ENCODE assay signal across 23 cellular contexts in the genomic region with DNA sequence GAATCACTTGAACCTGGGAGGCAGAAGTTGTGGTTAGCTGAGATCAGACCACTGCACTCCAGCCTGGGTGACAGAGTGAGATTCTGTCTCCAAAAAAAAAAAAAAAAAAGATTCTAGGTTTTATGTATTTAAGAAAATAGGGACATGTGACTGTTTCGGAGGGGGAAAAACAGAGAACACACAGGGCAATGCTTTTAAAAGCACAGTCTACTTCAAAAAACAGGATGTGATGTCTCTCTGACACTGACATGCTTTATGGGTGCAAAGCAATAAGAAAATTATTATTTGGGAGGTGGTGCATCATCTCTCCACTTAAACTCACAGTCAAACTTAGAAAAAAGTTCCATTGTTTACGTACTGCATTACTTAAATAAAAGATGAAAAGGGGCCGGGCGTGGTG. TPM values are rescaled to one million over a fixed set of nuclear protein-coding genes. Genes with fewer than 3 reads are reported as not detected.
DNase-seq lines count a peak whose midpoint lies in the region; TF ChIP-seq lines count a peak whose summit lies in the region.
"Had no signal": no experiment of that assay in that cellular context is flagged by ENCODE, and none has a peak within 500 bp of the region (broad histone marks: within the 10 kb centered on the region; RNA-seq: fewer than 3 reads in every experiment).

No MANE protein-coding gene starts in this region.

- no peak for TF ChIP-seq EP300 in esophagus muscularis mucosa (IDR thresholded peaks at IDR 0.05)

- DNase-seq in activated naive CD4-positive, alpha-beta T cell treated with anti-CD3 and anti-CD28 coated beads, Interleukin-2, amount 50 U/mL, for 16 hours = no peak
- DNase-seq in MV-4-11 (lab: John Stamatoyannopoulos, UW) (peak; percentile 55), esophagus muscularis mucosa (ENCODE audit: extremely low spot score) (no peak), tibial artery (no peak), SW 1271 (lab: John Stamatoyannopoulos, UW) (no peak), NCI-H2227 treated with DMSO at 0.1 percent for 48 hours (lab: John Stamatoyannopoulos, UW) (no peak)
- DNase-seq in activated effector memory CD4-positive, alpha-beta T cell treated with anti-CD3 and anti-CD28 coated beads, Interleukin-2, amount 50 U/mL, for 16 hours = no peak
- DNase-seq: activated CD8-positive, alpha-beta T cell treated with anti-CD3 and anti-CD28 coated beads for 36 hours; activated gamma-delta T cell; foreskin fibroblast; KG1; MG63; NCI-H2029; NCI-H526 treated with DMSO at 0.1 percent for 48 hours; SJCRH30; stimulated activated naive CD8-positive, alpha-beta T cell treated with anti-CD3 and anti-CD28 coated beads, Interleukin-15, Interleukin-2, amounts not matched to agents 100 U/mL and 50 U/mL, for 24 hours; testis; uterus had no signal

- H3K4me3 ChIP-seq in esophagus muscularis mucosa (no peak overlapping the region), tibial artery (no peak overlapping the region)
- H3K4me3 ChIP-seq: coronary artery, MG63, prostate gland, SJCRH30, testis, uterus had no signal

- peaks cover 49% of the 10 kb centered on the region for H3K4me1 Mint-ChIP-seq in activated naive CD4-positive, alpha-beta T cell treated with anti-CD3 and anti-CD28 coated beads, Interleukin-2, amount 50 U/mL, for 24 hours

- peaks cover 0 to 61% (median 54%) of the 10 kb centered on the region in 4 donors for H3K4me1 ChIP-seq in esophagus muscularis mucosa
- H3K4me1 ChIP-seq in tibial artery = peaks cover 0 to 38% (median 8%) of the 10 kb centered on the region in 4 donors
- H3K4me1 ChIP-seq: prostate gland, SJCRH30, uterus had no signal

- intact Hi-C loops in esophagus muscularis mucosa (cut with DNase I) = no loop called here
- intact Hi-C loops in tibial artery (cut with DNase I; ENCODE audit: low total_unique reads) = no loop called here

- H3K36me3 ChIP-seq in esophagus muscularis mucosa (peaks cover 0 to 3% (median 1%) of the 10 kb centered on the region in 4 donors), tibial artery (no peaks in the 10 kb centered on the region)
- H3K36me3 ChIP-seq: prostate gland, SJCRH30, uterus had no signal

- no peaks in the 10 kb centered on the region for H3K9me3 Mint-ChIP-seq in activated naive CD4-positive, alpha-beta T cell treated with anti-CD3 and anti-CD28 coated beads, Interleukin-2, amount 50 U/mL, for 24 hours
- H3K9me3 Mint-ChIP-seq: activated CD8-positive, alpha-beta T cell treated with anti-CD3 and anti-CD28 coated beads for 36 hours had no signal

- WGBS in esophagus muscularis mucosa = 89% methylated on average over 4 of the region's 4 CpGs

- H3K27me3 ChIP-seq in esophagus muscularis mucosa (no peaks in the 10 kb centered on the region), tibial artery (no peaks in the 10 kb centered on the region)
- H3K27me3 ChIP-seq: MG63, neutrophil, SJCRH30, testis, uterus had no signal

- H3K27me3 Mint-ChIP-seq in activated naive CD4-positive, alpha-beta T cell treated with anti-CD3 and anti-CD28 coated beads, Interleukin-2, amount 50 U/mL, for 24 hours = no peaks in the 10 kb centered on the region
- H3K27me3 Mint-ChIP-seq: activated CD8-positive, alpha-beta T cell treated with anti-CD3 and anti-CD28 coated beads for 36 hours had no signal

- H3K36me3 Mint-ChIP-seq in activated naive CD4-positive, alpha-beta T cell treated with anti-CD3 and anti-CD28 coated beads, Interleukin-2, amount 50 U/mL, for 24 hours = peaks cover 2% of the 10 kb centered on the region

- H3K27ac Mint-ChIP-seq in activated naive CD4-positive, alpha-beta T cell treated with anti-CD3 and anti-CD28 coated beads, Interleukin-2, amount 50 U/mL, for 24 hours = peak overlapping the region; percentile 72
- H3K27ac Mint-ChIP-seq: activated CD8-positive, alpha-beta T cell treated with anti-CD3 and anti-CD28 coated beads for 36 hours had no signal

- TF ChIP-seq POLR2A in esophagus muscularis mucosa (IDR thresholded peaks at IDR 0.05; ENCODE audit: low read depth) = no peak

- H3K27ac ChIP-seq in esophagus muscularis mucosa (replicated peaks in 1 of 4) (peak overlapping the region; percentile 1 to 92 (median 42)), tibial artery (peak overlapping the region; percentile 26 to 81)
- H3K27ac ChIP-seq: C4-2B, neutrophil, prostate gland, SJCRH30, testis had no signal

- H3K9me3 ChIP-seq in esophagus muscularis mucosa (no peaks in the 10 kb centered on the region), tibial artery (no peaks in the 10 kb centered on the region)
- H3K9me3 ChIP-seq: MG63, neutrophil, prostate gland, SJCRH30, testis, uterus had no signal

- TF ChIP-seq CTCF in esophagus muscularis mucosa (IDR thresholded peaks at IDR 0.05) (no peak), tibial artery (IDR thresholded peaks at IDR 0.05) (no peak)

- H3K4me3 Mint-ChIP-seq in activated naive CD4-positive, alpha-beta T cell treated with anti-CD3 and anti-CD28 coated beads, Interleukin-2, amount 50 U/mL, for 24 hours = no peak overlapping the region
- H3K4me3 Mint-ChIP-seq: activated CD8-positive, alpha-beta T cell treated with anti-CD3 and anti-CD28 coated beads for 36 hours had no signal

RNA-seq across cellular contexts. Expression of a gene that starts 28.6 kb away (rescaled TPM):
- total RNA-seq in esophagus muscularis mucosa = 100 to 1,000 TPM; 234 to 263 (median 250) TPM
